In genomic region chr1:233993651-233994050, GRCh38 we compare ENCODE assay signal across 15 cellular contexts.
DNase-seq lines count a peak whose midpoint lies in the region; ATAC-seq, FAIRE-seq and TF ChIP-seq lines count a peak whose summit lies in the region.
"Had no signal": no experiment of that assay in that cellular context is flagged by ENCODE, and none has a peak within 500 bp of the region (broad histone marks: within the 10 kb centered on the region; RNA-seq: fewer than 3 reads in every experiment).

No MANE protein-coding gene starts in this region.

- no peak overlapping the region for H2AFZ ChIP-seq in astrocyte (ENCODE audit: low read depth, low read length)

- ATAC-seq in GM18867 (IDR thresholded peaks at IDR 0.05; ENCODE audit: unreplicated experiment) (peak; percentile 83), GM19467 (IDR thresholded peaks at IDR 0.05; ENCODE audit: unreplicated experiment) (no peak)
- ATAC-seq: natural killer cell, WTC11 had no signal

- FAIRE-seq in astrocyte (lab: Jason Lieb, UNC) = no peak
- FAIRE-seq: GM12892 had no signal

- H3K9me3 ChIP-seq in astrocyte (ENCODE audit: insufficient read depth, low read depth, low read length) (no peaks in the 10 kb centered on the region), esophagus squamous epithelium (no peaks in the 10 kb centered on the region)
- H3K9me3 ChIP-seq: Peyer's patch had no signal

- no peaks in the 10 kb centered on the region for H3K36me3 Mint-ChIP-seq in astrocyte (ENCODE audit: low read depth, unreplicated experiment)
- H3K36me3 Mint-ChIP-seq: activated naive CD8-positive, alpha-beta T cell treated with anti-CD3 and anti-CD28 coated beads, Interleukin-2, amount 10 ng/mL, durations not matched to agents 7 days and 5 days; CD14-positive monocyte; natural killer cell; WTC11 had no signal

- H3K4me3 ChIP-seq in astrocyte (ENCODE audit: insufficient read depth, low read depth, low read length) (no peak overlapping the region), esophagus squamous epithelium (no peak overlapping the region)
- H3K4me3 ChIP-seq: Peyer's patch, skin epidermis had no signal

- no peak for TF ChIP-seq CTCF in astrocyte (IDR thresholded peaks at IDR 0.05; ENCODE audit: insufficient read depth, low read depth, low read length)
- TF ChIP-seq CTCF in esophagus squamous epithelium (IDR thresholded peaks at IDR 0.05) = no peak

- 27 to 46% methylated on average over 6 of the region's 6 CpGs for WGBS in esophagus squamous epithelium, 2 donors

- DNase-seq in A172 (ENCODE audit: low spot score) (peak; percentile 74), NCI-H1436 treated with DMSO at 0.1 percent for 48 hours (lab: John Stamatoyannopoulos, UW) (peak; percentile 92), astrocyte (ENCODE audit: low read depth) (peak; percentile 19), activated gamma-delta T cell treated with Interleukin-2 at 50 U/mL for 16 hours (no peak), hepatic stellate cell (ENCODE audit: low spot score) (no peak), esophagus squamous epithelium (lab: John Stamatoyannopoulos, UW) (no peak)
- DNase-seq: activated naive CD8-positive, alpha-beta T cell treated with anti-CD3 and anti-CD28 coated beads, Interleukin-2, amount 10 ng/mL, durations not matched to agents 7 days and 5 days; natural killer cell; Peyer's patch had no signal

- H3K27ac Mint-ChIP-seq in astrocyte (ENCODE audit: unreplicated experiment) = no peak overlapping the region
- H3K27ac Mint-ChIP-seq: activated naive CD8-positive, alpha-beta T cell treated with anti-CD3 and anti-CD28 coated beads, Interleukin-2, amount 10 ng/mL, durations not matched to agents 7 days and 5 days; CD14-positive monocyte; natural killer cell; WTC11 had no signal

- H3K9ac ChIP-seq in astrocyte (ENCODE audit: low read length) = no peak overlapping the region

- no peak overlapping the region for H3K27ac ChIP-seq in astrocyte (ENCODE audit: low read depth, low read length)
- no peak overlapping the region for H3K27ac ChIP-seq in esophagus squamous epithelium
- H3K27ac ChIP-seq: Peyer's patch, skin epidermis had no signal

- no peaks in the 10 kb centered on the region for H3K79me2 ChIP-seq in astrocyte (ENCODE audit: insufficient read depth, low read length)

- peaks cover 4% of the 10 kb centered on the region for H3K27me3 Mint-ChIP-seq in astrocyte (ENCODE audit: low read depth, unreplicated experiment)

- H3K4me1 Mint-ChIP-seq in astrocyte (ENCODE audit: low read depth, unreplicated experiment) = no peaks in the 10 kb centered on the region
- H3K4me1 Mint-ChIP-seq: activated naive CD8-positive, alpha-beta T cell treated with anti-CD3 and anti-CD28 coated beads, Interleukin-2, amount 10 ng/mL, durations not matched to agents 7 days and 5 days; CD14-positive monocyte; natural killer cell had no signal

- H3K4me1 ChIP-seq in astrocyte (ENCODE audit: insufficient read depth, low read length) (no peaks in the 10 kb centered on the region), esophagus squamous epithelium (peaks cover 0 to 9% (median 0%) of the 10 kb centered on the region in 3 donors)
- H3K4me1 ChIP-seq: Peyer's patch had no signal

- H3K27me3 ChIP-seq in astrocyte (ENCODE audit: insufficient read depth, low read length) (no peaks in the 10 kb centered on the region), esophagus squamous epithelium (peaks cover 0 to 24% (median 0%) of the 10 kb centered on the region in 4 donors)
- H3K27me3 ChIP-seq: Peyer's patch had no signal

- H4K20me1 ChIP-seq in astrocyte (ENCODE audit: insufficient read depth, low read length) = no peaks in the 10 kb centered on the region

- H3K36me3 ChIP-seq in astrocyte (ENCODE audit: insufficient read depth, low read length) (no peaks in the 10 kb centered on the region), esophagus squamous epithelium (no peaks in the 10 kb centered on the region)
- H3K36me3 ChIP-seq: Peyer's patch had no signal

- H3K4me2 ChIP-seq in astrocyte (ENCODE audit: low read length) = peak overlapping the region; percentile 21

- no peak overlapping the region for H3K4me3 Mint-ChIP-seq in astrocyte (ENCODE audit: unreplicated experiment)
- H3K4me3 Mint-ChIP-seq: activated naive CD8-positive, alpha-beta T cell treated with anti-CD3 and anti-CD28 coated beads, Interleukin-2, amount 10 ng/mL, durations not matched to agents 7 days and 5 days; CD14-positive monocyte; natural killer cell; WTC11 had no signal

- TF ChIP-seq POLR2A in esophagus squamous epithelium (IDR thresholded peaks at IDR 0.05) = no peak

- no peaks in the 10 kb centered on the region for H3K9me3 Mint-ChIP-seq in astrocyte (ENCODE audit: unreplicated experiment)
- H3K9me3 Mint-ChIP-seq: activated naive CD8-positive, alpha-beta T cell treated with anti-CD3 and anti-CD28 coated beads, Interleukin-2, amount 10 ng/mL, durations not matched to agents 7 days and 5 days; WTC11 had no signal

- intact Hi-C loops in esophagus squamous epithelium (cut with DNase I) = no loop called here

Comparison
In these comparisons a context has a peak if more than half of its experiments do, and no peak if none do; other contexts are left out.
1. DNase-seq: peak in A172 (single experiment), NCI-H1436 treated with DMSO at 0.1 percent for 48 hours (single experiment) and astrocyte (single experiment); none in activated gamma-delta T cell treated with Interleukin-2 at 50 U/mL for 16 hours (single experiment), hepatic stellate cell (single experiment) and esophagus squamous epithelium (single experiment).